In genomic region chr14:31259040-31259435, GRCh38 we compare ENCODE assay signal across 1 cellular context.
TF ChIP-seq lines count a peak whose summit lies in the region.

No MANE protein-coding gene starts in this region.

TF ChIP-seq in HepG2, 621 proteins besides CTCF, POLR2A, EP300 and RAD21:
- TF ChIP-seq, protein P1, sequence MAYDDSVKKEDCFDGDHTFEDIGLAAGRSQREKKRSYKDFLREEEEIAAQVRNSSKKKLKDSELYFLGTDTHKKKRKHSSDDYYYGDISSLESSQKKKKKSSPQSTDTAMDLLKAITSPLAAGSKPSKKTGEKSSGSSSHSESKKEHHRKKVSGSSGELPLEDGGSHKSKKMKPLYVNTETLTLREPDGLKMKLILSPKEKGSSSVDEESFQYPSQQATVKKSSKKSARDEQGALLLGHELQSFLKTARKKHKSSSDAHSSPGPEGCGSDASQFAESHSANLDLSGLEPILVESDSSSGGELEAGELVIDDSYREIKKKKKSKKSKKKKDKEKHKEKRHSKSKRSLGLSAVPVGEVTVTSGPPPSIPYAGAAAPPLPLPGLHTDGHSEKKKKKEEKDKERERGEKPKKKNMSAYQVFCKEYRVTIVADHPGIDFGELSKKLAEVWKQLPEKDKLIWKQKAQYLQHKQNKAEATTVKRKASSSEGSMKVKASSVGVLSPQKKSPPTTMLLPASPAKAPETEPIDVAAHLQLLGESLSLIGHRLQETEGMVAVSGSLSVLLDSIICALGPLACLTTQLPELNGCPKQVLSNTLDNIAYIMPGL (CRISPR knock-in tag; IDR thresholded peaks at IDR 0.05; ENCODE audit: borderline replicate concordance in 1 of 2, low read depth in 1 of 2): 0 out of 4 replicates have a peak, but pooled peaks of 1 of the 2 experiments have one; percentile 10
- TF ChIP-seq CHD4 (IDR thresholded peaks at IDR 0.05; ENCODE audit: borderline replicate concordance, low read length) (0 out of 2 replicates have a peak, but pooled peaks have one; percentile 3), PHF8 (CRISPR knock-in tag; IDR thresholded peaks at IDR 0.05) (peak; percentile 16; the same call in 1 of the 2 replicates), E2F2 (CRISPR knock-in tag; IDR thresholded peaks at IDR 0.05; ENCODE audit: borderline replicate concordance) (0 out of 2 replicates have a peak, but pooled peaks have one; percentile 10), KLF13 (CRISPR knock-in tag; IDR thresholded peaks at IDR 0.05) (0 out of 2 replicates have a peak, but pooled peaks have one; percentile 8), DNMT1 (CRISPR knock-in tag; IDR thresholded peaks at IDR 0.05) (0 out of 2 replicates have a peak, but pooled peaks have one; percentile 26), ZNF772 (CRISPR knock-in tag; IDR thresholded peaks at IDR 0.05) (peak; percentile 58; the same call in 1 of the 2 replicates), ZNF879 (CRISPR knock-in tag; IDR thresholded peaks at IDR 0.05) (0 out of 2 replicates have a peak, but pooled peaks have one; percentile 64), ZNF253 (CRISPR knock-in tag; IDR thresholded peaks at IDR 0.05; ENCODE audit: borderline replicate concordance) (0 out of 2 replicates have a peak, but pooled peaks have one; percentile 13), IRF9 (CRISPR knock-in tag; IDR thresholded peaks at IDR 0.05; ENCODE audit: borderline replicate concordance) (0 out of 2 replicates have a peak, but pooled peaks have one; percentile 62), ATF7-NPFF (CRISPR knock-in tag; IDR thresholded peaks at IDR 0.05; ENCODE audit: low read depth) (peak; percentile 23; the same call in 1 of the 2 replicates), LCORL (IDR thresholded peaks at IDR 0.05) (0 out of 2 replicates have a peak, but pooled peaks have one; percentile 9), LCORL (CRISPR knock-in tag; IDR thresholded peaks at IDR 0.05) (peak; percentile 16; the same call in 1 of the 2 replicates), THAP7 (CRISPR knock-in tag; IDR thresholded peaks at IDR 0.05) (peak; percentile 77), ZNF574 (CRISPR knock-in tag; IDR thresholded peaks at IDR 0.05) (0 out of 2 replicates have a peak, but pooled peaks have one; percentile 32)
- TF ChIP-seq, protein P2, sequence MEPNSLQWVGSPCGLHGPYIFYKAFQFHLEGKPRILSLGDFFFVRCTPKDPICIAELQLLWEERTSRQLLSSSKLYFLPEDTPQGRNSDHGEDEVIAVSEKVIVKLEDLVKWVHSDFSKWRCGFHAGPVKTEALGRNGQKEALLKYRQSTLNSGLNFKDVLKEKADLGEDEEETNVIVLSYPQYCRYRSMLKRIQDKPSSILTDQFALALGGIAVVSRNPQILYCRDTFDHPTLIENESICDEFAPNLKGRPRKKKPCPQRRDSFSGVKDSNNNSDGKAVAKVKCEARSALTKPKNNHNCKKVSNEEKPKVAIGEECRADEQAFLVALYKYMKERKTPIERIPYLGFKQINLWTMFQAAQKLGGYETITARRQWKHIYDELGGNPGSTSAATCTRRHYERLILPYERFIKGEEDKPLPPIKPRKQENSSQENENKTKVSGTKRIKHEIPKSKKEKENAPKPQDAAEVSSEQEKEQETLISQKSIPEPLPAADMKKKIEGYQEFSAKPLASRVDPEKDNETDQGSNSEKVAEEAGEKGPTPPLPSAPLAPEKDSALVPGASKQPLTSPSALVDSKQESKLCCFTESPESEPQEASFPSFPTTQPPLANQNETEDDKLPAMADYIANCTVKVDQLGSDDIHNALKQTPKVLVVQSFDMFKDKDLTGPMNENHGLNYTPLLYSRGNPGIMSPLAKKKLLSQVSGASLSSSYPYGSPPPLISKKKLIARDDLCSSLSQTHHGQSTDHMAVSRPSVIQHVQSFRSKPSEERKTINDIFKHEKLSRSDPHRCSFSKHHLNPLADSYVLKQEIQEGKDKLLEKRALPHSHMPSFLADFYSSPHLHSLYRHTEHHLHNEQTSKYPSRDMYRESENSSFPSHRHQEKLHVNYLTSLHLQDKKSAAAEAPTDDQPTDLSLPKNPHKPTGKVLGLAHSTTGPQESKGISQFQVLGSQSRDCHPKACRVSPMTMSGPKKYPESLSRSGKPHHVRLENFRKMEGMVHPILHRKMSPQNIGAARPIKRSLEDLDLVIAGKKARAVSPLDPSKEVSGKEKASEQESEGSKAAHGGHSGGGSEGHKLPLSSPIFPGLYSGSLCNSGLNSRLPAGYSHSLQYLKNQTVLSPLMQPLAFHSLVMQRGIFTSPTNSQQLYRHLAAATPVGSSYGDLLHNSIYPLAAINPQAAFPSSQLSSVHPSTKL (CRISPR knock-in tag; IDR thresholded peaks at IDR 0.05): 0 out of 2 replicates have a peak, but pooled peaks have one; percentile 20
TF ChIP-seq in HepG2: peak in this region for 15; not testable (repeated sequence) for 606.
